Comparison of ENCODE assay signal across 18 cellular contexts in the genomic region with DNA sequence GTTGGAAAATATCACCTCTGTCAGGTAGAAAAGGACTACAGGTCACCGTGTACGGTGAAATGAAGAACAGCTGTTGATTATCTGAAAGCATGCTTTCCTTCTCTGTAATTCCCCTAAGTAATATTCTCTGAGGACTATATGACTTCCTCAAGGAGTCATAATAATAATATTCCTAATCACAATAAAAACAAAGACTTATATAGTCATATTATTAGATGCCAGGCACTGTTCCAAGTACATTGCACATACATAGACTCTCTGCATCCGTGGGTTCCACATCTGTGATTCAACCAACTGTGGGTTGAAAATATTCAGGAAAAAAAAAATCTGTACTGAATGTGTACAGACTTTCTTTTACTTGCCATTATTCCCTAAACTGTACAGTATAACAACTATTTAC.
DNase-seq lines count a peak whose midpoint lies in the region; ATAC-seq and TF ChIP-seq lines count a peak whose summit lies in the region.
"Had no signal": no experiment of that assay in that cellular context is flagged by ENCODE, and none has a peak within 500 bp of the region (broad histone marks: within the 10 kb centered on the region; RNA-seq: fewer than 3 reads in every experiment).

No MANE protein-coding gene starts in this region.

- H4K91ac ChIP-seq in neuronal stem cell (ENCODE audit: low read depth, low read length, poor library complexity): no peak overlapping the region

- ATAC-seq in HG02623 (IDR thresholded peaks at IDR 0.05; ENCODE audit: unreplicated experiment): no peak
- ATAC-seq in GM21447 (IDR thresholded peaks at IDR 0.05; ENCODE audit: unreplicated experiment): no peak
- ATAC-seq: stimulated activated naive CD8-positive, alpha-beta T cell treated with anti-CD3 and anti-CD28 coated beads, Interleukin-15, Interleukin-2, amounts not matched to agents 100 U/mL and 50 U/mL, for 24 hours had no signal

- no peak overlapping the region for H3K4me3 ChIP-seq in neuronal stem cell (ENCODE audit: low read length in 2 of 2)
- H3K4me3 ChIP-seq: lung had no signal

- H3K4me2 ChIP-seq in neuronal stem cell (ENCODE audit: insufficient read depth, low read length, poor library complexity, severe bottlenecking): no peak overlapping the region

- intact Hi-C loops in activated T-helper 1 cell treated with anti-CD3 and anti-CD28 coated beads, Interleukin-12 subunit alpha, Interleukin-12 subunit beta, Interleukin-2, Interleukin-4 antibody, amounts not matched to agents 30 ng/mL and 10 ng/mL and 1 ng/mL, durations not matched to agents 14 hours and 24 hours and 36 hours (cut with micrococcal nuclease): loop anchor here (5.0 kb wide), 1 partner anchor 68 kb away; no protein-coding TSS in a partner anchor

- H2BK5ac ChIP-seq in neuronal stem cell (ENCODE audit: low read length): no peak overlapping the region

- no peaks in the 10 kb centered on the region for H3K9me3 Mint-ChIP-seq in osteocyte (ENCODE audit: unreplicated experiment)
- peaks cover 5% of the 10 kb centered on the region for H3K9me3 Mint-ChIP-seq in activated T-helper 1 cell treated with anti-CD3 and anti-CD28 coated beads, Interleukin-12 subunit alpha, Interleukin-12 subunit beta, Interleukin-2, Interleukin-4 antibody, amounts not matched to agents 30 ng/mL and 10 ng/mL and 1 ng/mL, durations not matched to agents 14 hours and 24 hours and 36 hours
- H3K9me3 Mint-ChIP-seq: neural crest cell had no signal

- no peaks in the 10 kb centered on the region for H3K27me3 ChIP-seq in neuronal stem cell (ENCODE audit: control insufficient read depth in 3 of 3, insufficient read depth in 3 of 3, low read depth in 1 of 3, low read length in 3 of 3)

- peak overlapping the region; percentile 71 for H3K27ac Mint-ChIP-seq in osteocyte (ENCODE audit: unreplicated experiment)
- H3K27ac Mint-ChIP-seq in activated T-helper 1 cell treated with anti-CD3 and anti-CD28 coated beads, Interleukin-12 subunit alpha, Interleukin-12 subunit beta, Interleukin-2, Interleukin-4 antibody, amounts not matched to agents 30 ng/mL and 10 ng/mL and 1 ng/mL, durations not matched to agents 14 hours and 24 hours and 36 hours: no peak overlapping the region
- H3K27ac Mint-ChIP-seq: B cell had no signal

- no peak overlapping the region for H3K23ac ChIP-seq in neuronal stem cell (ENCODE audit: low read depth, low read length, poor library complexity)

- no peaks in the 10 kb centered on the region for H3K79me1 ChIP-seq in neuronal stem cell (ENCODE audit: low read depth, low read length)

- H2BK15ac ChIP-seq in neuronal stem cell (ENCODE audit: low read length): no peak overlapping the region

- H4K8ac ChIP-seq in neuronal stem cell (ENCODE audit: low read depth, low read length): no peak overlapping the region

- H3K4me1 Mint-ChIP-seq in osteocyte (ENCODE audit: unreplicated experiment): peaks cover 46% of the 10 kb centered on the region
- peaks cover 13% of the 10 kb centered on the region for H3K4me1 Mint-ChIP-seq in activated T-helper 1 cell treated with anti-CD3 and anti-CD28 coated beads, Interleukin-12 subunit alpha, Interleukin-12 subunit beta, Interleukin-2, Interleukin-4 antibody, amounts not matched to agents 30 ng/mL and 10 ng/mL and 1 ng/mL, durations not matched to agents 14 hours and 24 hours and 36 hours (ENCODE audit: low read depth)
- H3K4me1 Mint-ChIP-seq: B cell had no signal

- H3K4me1 ChIP-seq in neuronal stem cell (ENCODE audit: control insufficient read depth in 2 of 2, insufficient read depth in 1 of 2, low read depth in 1 of 2, low read length in 2 of 2): peaks cover 0 to 9% of the 10 kb centered on the region in 2 donors

- no peaks in the 10 kb centered on the region for H3K27me3 Mint-ChIP-seq in osteocyte (ENCODE audit: unreplicated experiment)
- H3K27me3 Mint-ChIP-seq in activated T-helper 1 cell treated with anti-CD3 and anti-CD28 coated beads, Interleukin-12 subunit alpha, Interleukin-12 subunit beta, Interleukin-2, Interleukin-4 antibody, amounts not matched to agents 30 ng/mL and 10 ng/mL and 1 ng/mL, durations not matched to agents 14 hours and 24 hours and 36 hours (ENCODE audit: insufficient read depth): no peaks in the 10 kb centered on the region

- H3K14ac ChIP-seq in neuronal stem cell (ENCODE audit: low read length): no peak overlapping the region

- no peak overlapping the region for H2AK5ac ChIP-seq in neuronal stem cell (ENCODE audit: low read depth, low read length)

- TF ChIP-seq CTCF in osteocyte (IDR thresholded peaks at IDR 0.05): no peak

- H2BK120ac ChIP-seq in neuronal stem cell (ENCODE audit: low read depth, low read length): no peak overlapping the region

- no peak overlapping the region for H3K4me3 Mint-ChIP-seq in osteocyte (ENCODE audit: unreplicated experiment)
- no peak overlapping the region for H3K4me3 Mint-ChIP-seq in activated T-helper 1 cell treated with anti-CD3 and anti-CD28 coated beads, Interleukin-12 subunit alpha, Interleukin-12 subunit beta, Interleukin-2, Interleukin-4 antibody, amounts not matched to agents 30 ng/mL and 10 ng/mL and 1 ng/mL, durations not matched to agents 14 hours and 24 hours and 36 hours
- H3K4me3 Mint-ChIP-seq: B cell, neural crest cell had no signal

- peaks cover 0 to 1% of the 10 kb centered on the region in 2 donors for H3K9me3 ChIP-seq in neuronal stem cell (replicated peaks in 1 of 2; ENCODE audit: control insufficient read depth in 2 of 2, insufficient read depth in 1 of 2, low read depth in 1 of 2, low read length in 2 of 2)

- H3K18ac ChIP-seq in neuronal stem cell (ENCODE audit: low read length): no peak overlapping the region

- H3K36me3 ChIP-seq in neuronal stem cell (replicated peaks in 1 of 2; ENCODE audit: control insufficient read depth in 2 of 2, insufficient read depth in 2 of 2, low read length in 2 of 2): no peaks in the 10 kb centered on the region

- no peak overlapping the region for H3K4ac ChIP-seq in neuronal stem cell (ENCODE audit: low read length)

- no CpG with 5 or more reads among the region's 3 CpGs for WGBS in neuronal stem cell (ENCODE audit: extremely low coverage in 2 of 2, insufficient read length in 2 of 2, insufficient replicate concordance in 1 of 2), 2 donors

- H2AFZ ChIP-seq in neuronal stem cell (ENCODE audit: low read length): no peak overlapping the region

- H2BK12ac ChIP-seq in neuronal stem cell (ENCODE audit: low read length): no peak overlapping the region

- H3K9ac ChIP-seq in neuronal stem cell (ENCODE audit: low read depth, low read length, poor library complexity): no peak overlapping the region

- no peak overlapping the region for H3K27ac ChIP-seq in neuronal stem cell (replicated peaks; ENCODE audit: low read length)
- H3K27ac ChIP-seq: epithelial cell of prostate had no signal

- DNase-seq in AG20443 (ENCODE audit: low spot score) (peak; percentile 55), RPMI7951 (ENCODE audit: low read depth) (peak; percentile 44), dermis blood vessel endothelial cell (peak; percentile 64), osteocyte (ENCODE audit: extremely low spot score, unreplicated experiment) (no peak), neuronal stem cell (ENCODE audit: low spot score) (no peak)
- DNase-seq in activated T-helper 1 cell treated with anti-CD3 and anti-CD28 coated beads, Interleukin-12 subunit alpha, Interleukin-12 subunit beta, Interleukin-2, Interleukin-4 antibody, amounts not matched to agents 30 ng/mL and 10 ng/mL and 1 ng/mL, durations not matched to agents 14 hours and 24 hours and 36 hours (ENCODE audit: low spot score): no peak
- DNase-seq: activated naive CD4-positive, alpha-beta T cell; NCI-H1694 treated with DMSO at 0.1 percent for 48 hours; NCI-H526; OCI-M1; stimulated activated naive CD8-positive, alpha-beta T cell treated with anti-CD3 and anti-CD28 coated beads, Interleukin-15, Interleukin-2, amounts not matched to agents 100 U/mL and 50 U/mL, for 24 hours; SW 1271 had no signal

- H3K36me3 Mint-ChIP-seq in osteocyte (ENCODE audit: unreplicated experiment): no peaks in the 10 kb centered on the region
- peaks cover 2% of the 10 kb centered on the region for H3K36me3 Mint-ChIP-seq in activated T-helper 1 cell treated with anti-CD3 and anti-CD28 coated beads, Interleukin-12 subunit alpha, Interleukin-12 subunit beta, Interleukin-2, Interleukin-4 antibody, amounts not matched to agents 30 ng/mL and 10 ng/mL and 1 ng/mL, durations not matched to agents 14 hours and 24 hours and 36 hours (ENCODE audit: low read depth)

Comparison
In these comparisons a context has a peak if more than half of its experiments do, and no peak if none do; other contexts are left out.
1. DNase-seq: peak in AG20443 (single experiment), RPMI7951 (single experiment) and dermis blood vessel endothelial cell (single experiment); none in osteocyte (single experiment), activated T-helper 1 cell treated with anti-CD3 and anti-CD28 coated beads, Interleukin-12 subunit alpha, Interleukin-12 subunit beta, Interleukin-2, Interleukin-4 antibody, amounts not matched to agents 30 ng/mL and 10 ng/mL and 1 ng/mL, durations not matched to agents 14 hours and 24 hours and 36 hours (single experiment) and neuronal stem cell (single experiment).